ENCODE assay signal across 13 cellular contexts in the genomic region with DNA sequence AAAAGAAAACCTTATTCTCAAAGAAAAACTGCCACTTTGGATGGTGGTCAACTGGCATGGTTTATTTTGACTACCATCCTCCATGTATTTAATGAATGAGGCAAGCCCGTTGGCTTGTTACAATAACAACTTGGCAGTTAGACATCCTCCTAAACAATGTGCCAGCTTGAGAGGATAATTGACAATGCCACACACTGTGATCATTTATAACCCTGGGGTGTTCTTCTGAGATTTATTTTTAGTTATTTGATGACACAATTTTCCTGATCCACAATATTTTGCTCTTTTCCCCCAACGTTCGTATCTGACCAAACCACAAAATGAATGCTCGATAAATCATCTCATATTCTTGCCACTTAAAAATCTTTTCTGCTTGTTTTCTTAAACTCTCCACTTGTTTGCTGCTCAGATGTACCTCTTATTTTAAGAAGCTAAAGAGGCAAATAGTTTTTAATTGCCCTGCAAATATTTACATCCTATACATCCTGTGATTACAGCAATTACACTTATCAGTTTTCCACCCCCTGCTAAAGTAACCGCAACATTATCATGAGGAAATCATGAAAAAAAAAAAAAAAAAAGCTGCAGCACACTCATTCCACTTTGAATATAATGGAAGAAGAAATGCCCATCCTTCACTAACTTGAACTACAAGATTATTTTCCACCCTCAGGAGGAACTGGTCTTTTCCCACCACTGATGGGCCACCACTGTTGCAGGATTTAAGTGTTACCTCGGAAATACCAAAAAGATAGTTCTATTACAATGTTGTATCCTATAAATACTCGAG.
A peak's percentile ranks its signal among the peaks of the same experiment; 100 is the strongest.
DNase-seq lines count a peak whose midpoint lies in the region; ATAC-seq, FAIRE-seq and TF ChIP-seq lines count a peak whose summit lies in the region.
"Had no signal": no experiment of that assay in that cellular context is flagged by ENCODE, and none has a peak within 500 bp of the region (broad histone marks: within the 10 kb centered on the region; RNA-seq: fewer than 3 reads in every experiment).

No MANE protein-coding gene starts in this region.

- H3K36me3 ChIP-seq in HEK293 (ENCODE audit: control insufficient read depth in 2 of 2, insufficient read depth in 1 of 2, low read length in 2 of 2) (no peaks in the 10 kb centered on the region), endothelial cell of umbilical vein (ENCODE audit: control insufficient read depth in 2 of 2, extremely low read depth in 1 of 2, insufficient read depth in 2 of 2, low read length in 2 of 2) (no peaks in the 10 kb centered on the region)
- H3K36me3 ChIP-seq: WERI-Rb-1 had no signal

- H3K79me2 ChIP-seq in endothelial cell of umbilical vein (ENCODE audit: control insufficient read depth, insufficient read depth, low read length) = no peaks in the 10 kb centered on the region

- no peak for TF ChIP-seq POLR2A in endothelial cell of umbilical vein (IDR thresholded peaks at IDR 0.05; ENCODE audit: low read depth, low read length)

- intact Hi-C loops in endothelial cell of umbilical vein (cut with micrococcal nuclease) = loop anchor here (2.0 kb wide), 1 partner anchor 16 kb away; no protein-coding TSS in a partner anchor

- no peak overlapping the region for H3K27ac ChIP-seq in HEK293 (ENCODE audit: extremely low read depth, low read depth, low read length)
- H3K27ac ChIP-seq in endothelial cell of umbilical vein (ENCODE audit: insufficient read depth, low read depth, low read length) = no peak overlapping the region
- H3K27ac ChIP-seq: WERI-Rb-1 had no signal

- BruUV-seq in endothelial cell of umbilical vein (replicated peaks; lab: Mats Ljungman, UMichigan) = no TSS peak

- ATAC-seq in HG03457 (IDR thresholded peaks at IDR 0.05; ENCODE audit: unreplicated experiment) (no peak), esophagus mucosa (no peak)

- H3K4me2 ChIP-seq in endothelial cell of umbilical vein (ENCODE audit: insufficient read depth, low read length) = peak overlapping the region; percentile 52

- H3K4me3 ChIP-seq in HEK293 (ENCODE audit: low read depth, low read length) (no peak overlapping the region), endothelial cell of umbilical vein (replicated peaks in 1 of 3; ENCODE audit: insufficient read depth in 1 of 3, low read depth in 1 of 3, low read length in 3 of 3) (no peak overlapping the region)

- H2AFZ ChIP-seq in endothelial cell of umbilical vein (ENCODE audit: low read depth, low read length) = peak overlapping the region; percentile 28

- dilution Hi-C loops in endothelial cell of umbilical vein (cut with MboI; ENCODE audit: extremely low pct_ligation_motif_present, low sequenced_read_pairs) = no loop called here

- DNase-seq in NCI-H69 (lab: John Stamatoyannopoulos, UW) (peak; percentile 88), endothelial cell of umbilical vein (ENCODE audit: low read depth, low spot score) (peak; percentile 55), retina (peak; percentile 58), HUDEP-2 (lab: John Stamatoyannopoulos, UW; ENCODE audit: unreplicated experiment in 76 of 76) (no peak), SHP77 (lab: John Stamatoyannopoulos, UW) (no peak)
- DNase-seq: activated T-cell treated with anti-CD3 and anti-CD28 coated beads, Interleukin-2, amount 50 U/mL, for 48 hours; DMS79; NCI-H187; WERI-Rb-1 had no signal

- no peaks in the 10 kb centered on the region for H3K9me1 ChIP-seq in endothelial cell of umbilical vein (replicated peaks; ENCODE audit: control insufficient read depth, extremely low read depth, insufficient read depth, low read length)

- POLR2A ChIA-PET in HEK293 (lab: Yijun Ruan, JAX) (interaction anchor here (0.6 kb wide), 1 partner anchor 1570 kb away, joined by 3 read pairs; no protein-coding TSS in a partner anchor), endothelial cell of umbilical vein (lab: Charles Lee) (no interaction called here)

- no peak for TF ChIP-seq CTCF in HEK293 (tag by site-specific recombination; IDR thresholded peaks at IDR 0.05)
- no peak for TF ChIP-seq CTCF in endothelial cell of umbilical vein (IDR thresholded peaks at IDR 0.05; ENCODE audit: extremely low read depth in 1 of 2, insufficient read depth in 1 of 2, low read depth in 1 of 2, low read length in 2 of 2)

- H3K4me1 ChIP-seq in HEK293 (ENCODE audit: control insufficient read depth, insufficient read depth, low read length) (0 out of 2 replicates have a peak, but pooled peaks cover 3% of the 10 kb centered on the region), endothelial cell of umbilical vein (ENCODE audit: control insufficient read depth, extremely low read depth, insufficient read depth, low read length) (peaks cover 12% of the 10 kb centered on the region)

- FAIRE-seq in endothelial cell of umbilical vein (lab: Jason Lieb, UNC) = peak; percentile 33
- FAIRE-seq: bronchial epithelial cell had no signal

- no peaks in the 10 kb centered on the region for H3K9me3 ChIP-seq in HEK293 (ENCODE audit: control insufficient read depth, insufficient read depth, low read depth, low read length)
- no peaks in the 10 kb centered on the region for H3K9me3 ChIP-seq in endothelial cell of umbilical vein (replicated peaks; ENCODE audit: control insufficient read depth, insufficient read depth, low read length)

- H3K27me3 ChIP-seq in endothelial cell of umbilical vein (ENCODE audit: control insufficient read depth in 2 of 2, insufficient read depth in 2 of 2, low read length in 2 of 2) = no peaks in the 10 kb centered on the region

- no peaks in the 10 kb centered on the region for H4K20me1 ChIP-seq in endothelial cell of umbilical vein (replicated peaks; ENCODE audit: control insufficient read depth, extremely low read depth, insufficient read depth, low read length)

- CTCF ChIA-PET in HEK293 (lab: Yijun Ruan, JAX) (no interaction called here), endothelial cell of umbilical vein (lab: Charles Lee) (interaction anchor here (0.6 to 1.0 kb wide), 6 partner anchors 8 to 441 kb away, joined by 3 to 4 read pairs (median 4); no protein-coding TSS in a partner anchor)

- H3K9ac ChIP-seq in endothelial cell of umbilical vein (replicated peaks; ENCODE audit: extremely low read depth, insufficient read depth, low read length) = no peak overlapping the region

TF ChIP-seq in HEK293, 187 proteins besides CTCF, POLR2A, EP300 and RAD21 (continues in another document):
- TF ChIP-seq ZIC2 (tag by site-specific recombination; IDR thresholded peaks at IDR 0.05) = peak; percentile 28; the same call in 1 of the 2 replicates
- no peak for TF ChIP-seq ZNF571 (tag by site-specific recombination; IDR thresholded peaks at IDR 0.05)
- TF ChIP-seq ZNF623 (tag by site-specific recombination; IDR thresholded peaks at IDR 0.05) = no peak
- no peak for TF ChIP-seq ZNF544 (tag by site-specific recombination; IDR thresholded peaks at IDR 0.05)
- no peak for TF ChIP-seq ZXDB (tag by site-specific recombination; IDR thresholded peaks at IDR 0.05)
- TF ChIP-seq, protein P1, sequence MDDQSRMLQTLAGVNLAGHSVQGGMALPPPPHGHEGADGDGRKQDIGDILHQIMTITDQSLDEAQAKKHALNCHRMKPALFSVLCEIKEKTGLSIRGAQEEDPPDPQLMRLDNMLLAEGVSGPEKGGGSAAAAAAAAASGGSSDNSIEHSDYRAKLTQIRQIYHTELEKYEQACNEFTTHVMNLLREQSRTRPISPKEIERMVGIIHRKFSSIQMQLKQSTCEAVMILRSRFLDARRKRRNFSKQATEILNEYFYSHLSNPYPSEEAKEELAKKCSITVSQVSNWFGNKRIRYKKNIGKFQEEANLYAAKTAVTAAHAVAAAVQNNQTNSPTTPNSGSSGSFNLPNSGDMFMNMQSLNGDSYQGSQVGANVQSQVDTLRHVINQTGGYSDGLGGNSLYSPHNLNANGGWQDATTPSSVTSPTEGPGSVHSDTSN (CRISPR knock-in tag; IDR thresholded peaks at IDR 0.05) = no peak
- TF ChIP-seq SP3 (tag by site-specific recombination; IDR thresholded peaks at IDR 0.05) = no peak
- TF ChIP-seq ZEB2 (tag by site-specific recombination; IDR thresholded peaks at IDR 0.05) = peak; percentile 67; the same call in 1 of the 2 replicates
- TF ChIP-seq ZNF37A (tag by site-specific recombination; IDR thresholded peaks at IDR 0.05) = no peak
- TF ChIP-seq ZNF426 (tag by site-specific recombination; IDR thresholded peaks at IDR 0.05) = no peak
- no peak for TF ChIP-seq ZNF140 (tag by site-specific recombination; IDR thresholded peaks at IDR 0.05)

TF ChIP-seq in endothelial cell of umbilical vein, 7 proteins besides CTCF, POLR2A, EP300 and RAD21:
- TF ChIP-seq GATA2 (IDR thresholded peaks at IDR 0.05; ENCODE audit: insufficient read depth, insufficient read length, low read depth, low read length) (peak; percentile 53), JUN (IDR thresholded peaks at IDR 0.05; ENCODE audit: borderline replicate concordance, insufficient read depth, insufficient read length, low read depth) (no peak), MYC (IDR thresholded peaks at IDR 0.05; ENCODE audit: low read depth, low read length) (no peak)

Comparison
In these comparisons a context has a peak if more than half of its experiments do, and no peak if none do; other contexts are left out.
1. DNase-seq: peak in NCI-H69 (single experiment), endothelial cell of umbilical vein (single experiment) and retina (single experiment); none in HUDEP-2 (0 of 76) and SHP77 (0 of 2).